In the genomic region with DNA sequence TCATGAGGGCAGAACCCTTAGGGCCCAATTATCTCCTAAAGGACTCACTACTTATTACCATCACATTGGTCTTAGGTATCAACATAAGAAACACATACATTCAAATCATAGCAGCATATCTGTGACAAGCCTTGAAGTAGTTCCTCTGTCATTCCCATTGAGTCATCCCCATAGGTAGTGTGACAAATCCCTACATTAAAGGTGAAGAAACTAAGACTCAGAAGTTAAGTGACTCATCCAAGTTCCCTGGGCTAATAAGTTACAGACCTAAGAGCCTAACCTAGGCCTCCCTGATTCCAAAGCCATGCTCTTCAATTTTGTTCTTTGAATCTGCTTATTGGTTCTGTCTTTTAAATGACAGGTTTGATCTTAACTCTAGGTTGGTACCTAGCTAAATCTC, we compare ENCODE assay signal across 16 cellular contexts. TPM values are rescaled to one million over a fixed set of nuclear protein-coding genes. Genes with fewer than 3 reads are reported as not detected.
DNase-seq lines count a peak whose midpoint lies in the region; ATAC-seq and TF ChIP-seq lines count a peak whose summit lies in the region.
"Had no signal": no experiment of that assay in that cellular context is flagged by ENCODE, and none has a peak within 500 bp of the region (broad histone marks: within the 10 kb centered on the region; RNA-seq: fewer than 3 reads in every experiment).

No MANE protein-coding gene starts in this region.

- intact Hi-C loops in Calu3 (cut with micrococcal nuclease; ENCODE audit: unreplicated experiment), result no loop called here

- H3K27me3 Mint-ChIP-seq in Calu3 (ENCODE audit: unreplicated experiment), result no peaks in the 10 kb centered on the region
- H3K27me3 Mint-ChIP-seq: naive thymus-derived CD8-positive, alpha-beta T cell had no signal

- in situ Hi-C loops in G401 (cut with HindIII; ENCODE audit: low sequenced_read_pairs), result no loop called here

- no peak overlapping the region for H3K27ac Mint-ChIP-seq in Calu3 (ENCODE audit: unreplicated experiment)
- H3K27ac Mint-ChIP-seq: naive thymus-derived CD8-positive, alpha-beta T cell had no signal

- no TSS peak for BruUV-seq in Calu3 (replicated peaks; lab: Mats Ljungman, UMichigan)

- H3K36me3 Mint-ChIP-seq in Calu3 (ENCODE audit: insufficient read depth, unreplicated experiment), result no peaks in the 10 kb centered on the region

- no peaks in the 10 kb centered on the region for H3K4me1 Mint-ChIP-seq in Calu3 (ENCODE audit: low read depth, unreplicated experiment)

- no peak overlapping the region for H3K4me3 Mint-ChIP-seq in Calu3 (ENCODE audit: low read depth, unreplicated experiment)
- H3K4me3 Mint-ChIP-seq: naive thymus-derived CD8-positive, alpha-beta T cell had no signal

- CTCF ChIA-PET in Calu3 (lab: Charles Lee), result no interaction called here

- ATAC-seq in GM21423 (IDR thresholded peaks at IDR 0.05; ENCODE audit: unreplicated experiment) (peak; percentile 63), HG03457 (IDR thresholded peaks at IDR 0.05; ENCODE audit: unreplicated experiment) (peak; percentile 46), esophagus mucosa (peak; percentile 91), GM21723 (IDR thresholded peaks at IDR 0.05; ENCODE audit: unreplicated experiment) (no peak)
- ATAC-seq: left lung; naive thymus-derived CD8-positive, alpha-beta T cell had no signal

- H3K9me3 Mint-ChIP-seq in Calu3 (ENCODE audit: low read depth, unreplicated experiment), result no peaks in the 10 kb centered on the region

- DNase-seq in Calu3 (peak; percentile 6), SIG-M5 treated with dmso at 0.1 percent for 504 hours (lab: John Stamatoyannopoulos, UW; ENCODE audit: unreplicated experiment) (no peak), G401 (ENCODE audit: low spot score) (no peak)
- no peak for DNase-seq in stimulated activated CD8-positive, alpha-beta memory T cell treated with anti-CD3 and anti-CD28 coated beads, Interleukin-4, amount 100 ng/mL, for 48 hours
- DNase-seq: activated CD8-positive, alpha-beta memory T cell treated with anti-CD3 and anti-CD28 coated beads, Interleukin-2, amount 50 U/mL, for 48 hours; DMS153; left lung; naive thymus-derived CD8-positive, alpha-beta T cell; NCI-H1694; NCI-H526; OCI-M1; testis had no signal

- no peak for TF ChIP-seq CTCF in Calu3 (IDR thresholded peaks at IDR 0.05; ENCODE audit: unreplicated experiment)

RNA-seq across cellular contexts. Expression of gene CD38, which starts 58.2 kb away (rescaled TPM):
- total RNA-seq in Calu3 (2022) (3.4 and 9.4 TPM in 2 replicates), esophagus mucosa (2.6 TPM)
- total RNA-seq in G401 (2014; rRNA removed; shearing (Covaris generic)), result not detected in 2 replicates
